ENCODE assay signal across 13 cellular contexts in the genomic region with DNA sequence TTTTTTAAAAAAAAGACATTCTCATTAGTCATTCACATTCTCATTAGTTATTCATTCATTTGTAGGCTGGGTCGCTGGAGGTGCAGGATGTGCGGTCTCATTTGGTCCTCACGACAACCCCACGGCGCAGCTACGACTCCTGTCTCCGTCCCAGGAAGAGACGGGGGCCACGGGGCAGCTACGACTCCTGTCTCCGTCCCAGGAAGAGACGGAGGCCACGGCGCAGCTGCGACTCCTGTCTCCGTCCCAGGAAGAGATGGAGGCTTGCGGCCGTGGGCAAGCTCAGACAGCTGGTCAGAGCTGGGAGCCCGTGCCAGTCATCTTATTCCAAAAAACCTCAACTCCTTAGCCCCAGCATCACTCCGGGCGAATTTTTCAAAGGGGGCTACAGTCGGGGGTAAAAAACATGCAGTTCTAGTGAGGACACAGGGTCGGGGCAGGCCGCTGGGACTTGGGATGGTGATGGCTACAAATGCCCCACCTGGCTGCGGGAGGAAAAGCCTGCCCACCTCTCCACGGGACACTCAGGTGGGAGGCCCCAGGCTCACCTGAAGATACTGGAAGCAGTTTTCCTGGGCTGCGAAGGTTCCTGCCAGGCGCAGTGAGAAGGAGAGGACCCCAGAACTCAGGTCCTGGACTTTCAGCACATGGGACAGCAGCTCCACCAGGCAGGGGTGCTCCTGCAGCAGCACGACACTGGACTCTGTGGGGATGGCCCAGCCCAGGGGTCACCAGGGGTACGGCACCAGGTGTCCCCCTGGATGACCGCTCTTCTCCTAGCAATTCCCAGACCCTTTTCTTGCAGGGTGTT.
"Had no signal": no experiment of that assay in that cellular context is flagged by ENCODE, and none has a peak within 500 bp of the region (broad histone marks: within the 10 kb centered on the region; RNA-seq: fewer than 3 reads in every experiment).

No MANE protein-coding gene starts in this region.

- ATAC-seq: activated CD4-positive, CD25-positive, alpha-beta regulatory T cell treated with anti-CD3 and anti-CD28 coated beads, Interleukin-2, amount 50 U/mL, for 24 hours; activated T-helper 17 cell treated with anti-CD3 and anti-CD28 coated beads, Interleukin-2, amount 50 U/mL, for 72 hours; lower lobe of right lung; pancreas; stimulated activated memory B cell treated with anti-CD40 and anti-IgM and Interleukin-4, amounts not matched to agents 10 μg/mL and 1 μg/mL and 100 μg/mL, for 72 hours had no signal

- H3K27me3 Mint-ChIP-seq: activated T-helper 17 cell treated with anti-CD3 and anti-CD28 coated beads, Interleukin-2, amount 50 U/mL, for 72 hours; stimulated activated memory B cell treated with anti-CD40 and anti-IgM and Interleukin-4, amounts not matched to agents 10 μg/mL and 1 μg/mL and 100 μg/mL, for 72 hours had no signal

- FAIRE-seq: pancreas had no signal

- H3K9me3 Mint-ChIP-seq: activated T-helper 17 cell treated with anti-CD3 and anti-CD28 coated beads, Interleukin-2, amount 50 U/mL, for 72 hours; stimulated activated memory B cell treated with anti-CD40 and anti-IgM and Interleukin-4, amounts not matched to agents 10 μg/mL and 1 μg/mL and 100 μg/mL, for 72 hours had no signal

- DNase-seq: activated CD4-positive, alpha-beta T cell treated with anti-CD3 and anti-CD28 coated beads, Interleukin-2, amount 50 U/mL, for 1 hour; activated naive CD4-positive, alpha-beta T cell treated with anti-CD3 and anti-CD28 coated beads, Interleukin-2, amount 50 U/mL, for 16 hours; activated T-cell treated with anti-CD3 and anti-CD28 coated beads for 4 hours; central memory CD4-positive, alpha-beta T cell; colonic mucosa; hypothalamus; kidney glomerular epithelial cell; lower lobe of right lung; SW 1271 had no signal

- H3K27ac Mint-ChIP-seq: activated T-helper 17 cell treated with anti-CD3 and anti-CD28 coated beads, Interleukin-2, amount 50 U/mL, for 72 hours; stimulated activated memory B cell treated with anti-CD40 and anti-IgM and Interleukin-4, amounts not matched to agents 10 μg/mL and 1 μg/mL and 100 μg/mL, for 72 hours had no signal

- H3K4me3 Mint-ChIP-seq: activated T-helper 17 cell treated with anti-CD3 and anti-CD28 coated beads, Interleukin-2, amount 50 U/mL, for 72 hours; stimulated activated memory B cell treated with anti-CD40 and anti-IgM and Interleukin-4, amounts not matched to agents 10 μg/mL and 1 μg/mL and 100 μg/mL, for 72 hours had no signal
